Comparison of ENCODE assay signal across 15 cellular contexts in genomic region chr10:45809829-45810228, GRCh38. TPM values are rescaled to one million over a fixed set of nuclear protein-coding genes. Genes with fewer than 3 reads are reported as not detected.
DNase-seq lines count a peak whose midpoint lies in the region; ATAC-seq and TF ChIP-seq lines count a peak whose summit lies in the region.
"Had no signal": no experiment of that assay in that cellular context is flagged by ENCODE, and none has a peak within 500 bp of the region (broad histone marks: within the 10 kb centered on the region; RNA-seq: fewer than 3 reads in every experiment).

No MANE protein-coding gene starts in this region.

- H3K4ac ChIP-seq in mesendoderm (ENCODE audit: low read depth, low read length), result no peak overlapping the region

- H2AK5ac ChIP-seq in mesendoderm (ENCODE audit: low read length), result no peak overlapping the region

- no peak overlapping the region for H3K4me2 ChIP-seq in mesendoderm (ENCODE audit: low read length)

- no peak overlapping the region for H3K27ac Mint-ChIP-seq in activated CD8-positive, alpha-beta memory T cell treated with anti-CD3 and anti-CD28 coated beads, Interleukin-2, amount 10 ng/mL, durations not matched to agents 7 days and 5 days
- H3K27ac Mint-ChIP-seq: activated B cell treated with CpG ODN at 0.5 μM for 24 hours; activated T-cell treated with anti-CD3 and anti-CD28 coated beads, Interleukin-2, amount 50 U/mL, for 24 hours had no signal

- ATAC-seq in gastroesophageal sphincter, result no peak
- no peak for ATAC-seq in GM18868 (IDR thresholded peaks at IDR 0.05; ENCODE audit: unreplicated experiment)
- ATAC-seq in activated CD8-positive, alpha-beta memory T cell treated with anti-CD3 and anti-CD28 coated beads, Interleukin-2, amount 10 ng/mL, durations not matched to agents 7 days and 5 days, result no peak

- H3K27me3 ChIP-seq in WERI-Rb-1 (ENCODE audit: insufficient read depth, low read depth, severe bottlenecking) (no peaks in the 10 kb centered on the region), mesendoderm (ENCODE audit: insufficient read depth, low read length, poor library complexity) (no peaks in the 10 kb centered on the region), gastroesophageal sphincter (no peaks in the 10 kb centered on the region)

- peak; percentile 19 for DNase-seq in EL
- DNase-seq in Kasumi-1 (lab: John Stamatoyannopoulos, UW), result peak; percentile 16 to 17
- DNase-seq in WERI-Rb-1, result peak; percentile 49
- DNase-seq in mesendoderm, result peak; percentile 30
- no peak for DNase-seq in activated CD8-positive, alpha-beta memory T cell treated with anti-CD3 and anti-CD28 coated beads, Interleukin-2, amount 50 U/mL, for 48 hours
- DNase-seq in activated CD8-positive, alpha-beta memory T cell treated with anti-CD3 and anti-CD28 coated beads, Interleukin-2, amount 10 ng/mL, durations not matched to agents 7 days and 5 days, result no peak
- DNase-seq: activated B cell treated with CpG ODN at 0.5 μM for 24 hours; activated T-cell treated with anti-CD3 and anti-CD28 coated beads, Interleukin-2, amount 50 U/mL, for 24 hours; glutamatergic neuron; naive B cell; NCI-H1092; NCI-H446 treated with DMSO at 0.1 percent for 48 hours; Right ventricle myocardium superior had no signal

- H2BK120ac ChIP-seq in mesendoderm (ENCODE audit: low read depth, low read length), result no peak overlapping the region

- no peak overlapping the region for H3K18ac ChIP-seq in mesendoderm (ENCODE audit: low read length)

- no peaks in the 10 kb centered on the region for H3K36me3 Mint-ChIP-seq in activated CD8-positive, alpha-beta memory T cell treated with anti-CD3 and anti-CD28 coated beads, Interleukin-2, amount 10 ng/mL, durations not matched to agents 7 days and 5 days
- H3K36me3 Mint-ChIP-seq: naive B cell had no signal

- CTCF ChIA-PET in activated CD8-positive, alpha-beta memory T cell treated with anti-CD3 and anti-CD28 coated beads, Interleukin-2, amount 10 ng/mL, durations not matched to agents 7 days and 5 days (lab: Charles Lee), result no interaction called here

- no peaks in the 10 kb centered on the region for H3K9me3 ChIP-seq in WERI-Rb-1 (ENCODE audit: severe bottlenecking)
- no peaks in the 10 kb centered on the region for H3K9me3 ChIP-seq in gastroesophageal sphincter

- H2BK5ac ChIP-seq in mesendoderm (ENCODE audit: low read length), result no peak overlapping the region

- H3K36me3 ChIP-seq in WERI-Rb-1 (no peaks in the 10 kb centered on the region), mesendoderm (ENCODE audit: control insufficient read depth, insufficient read depth, low read length) (no peaks in the 10 kb centered on the region), gastroesophageal sphincter (no peaks in the 10 kb centered on the region)

- no peak overlapping the region for H2BK15ac ChIP-seq in mesendoderm (replicated peaks; ENCODE audit: low read depth)

- TF ChIP-seq POLR2A in gastroesophageal sphincter (IDR thresholded peaks at IDR 0.05), result no peak

- H3K27me3 Mint-ChIP-seq in activated CD8-positive, alpha-beta memory T cell treated with anti-CD3 and anti-CD28 coated beads, Interleukin-2, amount 10 ng/mL, durations not matched to agents 7 days and 5 days, result peaks cover 9% of the 10 kb centered on the region
- H3K27me3 Mint-ChIP-seq: activated B cell treated with CpG ODN at 0.5 μM for 24 hours; activated T-cell treated with anti-CD3 and anti-CD28 coated beads, Interleukin-2, amount 50 U/mL, for 24 hours had no signal

- no CpG with 5 or more reads among the region's 4 CpGs for WGBS in mesendoderm (ENCODE audit: extremely low coverage, insufficient coverage, low lambda C conversion rate)
- WGBS in gastroesophageal sphincter (ENCODE audit: low coverage in 1 of 2), 2 donors, result 71 to 74% methylated on average over 2 to 4 of the region's 4 CpGs

- H3K56ac ChIP-seq in mesendoderm (ENCODE audit: low read length), result no peak overlapping the region

- H3K79me2 ChIP-seq in mesendoderm (ENCODE audit: control insufficient read depth, insufficient read depth, low read length), result no peaks in the 10 kb centered on the region

- H3K4me3 Mint-ChIP-seq in activated CD8-positive, alpha-beta memory T cell treated with anti-CD3 and anti-CD28 coated beads, Interleukin-2, amount 10 ng/mL, durations not matched to agents 7 days and 5 days, result no peak overlapping the region
- H3K4me3 Mint-ChIP-seq: activated B cell treated with CpG ODN at 0.5 μM for 24 hours; activated T-cell treated with anti-CD3 and anti-CD28 coated beads, Interleukin-2, amount 50 U/mL, for 24 hours; naive B cell had no signal

- H3K4me1 Mint-ChIP-seq in activated CD8-positive, alpha-beta memory T cell treated with anti-CD3 and anti-CD28 coated beads, Interleukin-2, amount 10 ng/mL, durations not matched to agents 7 days and 5 days, result no peaks in the 10 kb centered on the region
- H3K4me1 Mint-ChIP-seq: activated B cell treated with CpG ODN at 0.5 μM for 24 hours, naive B cell had no signal

- no peaks in the 10 kb centered on the region for H3K4me1 ChIP-seq in mesendoderm (ENCODE audit: control insufficient read depth, low read depth, low read length)
- no peaks in the 10 kb centered on the region for H3K4me1 ChIP-seq in gastroesophageal sphincter

- TF ChIP-seq CTCF in WERI-Rb-1 (IDR thresholded peaks at IDR 0.05; ENCODE audit: low read depth, low read length) (peak; percentile 29; the same call in 1 of the 2 replicates), gastroesophageal sphincter (IDR thresholded peaks at IDR 0.05) (no peak)

- TF ChIP-seq EP300 in gastroesophageal sphincter (IDR thresholded peaks at IDR 0.05), result no peak

- no peak overlapping the region for H4K5ac ChIP-seq in mesendoderm (ENCODE audit: low read length)

- H3K79me1 ChIP-seq in mesendoderm (ENCODE audit: low read length), result no peaks in the 10 kb centered on the region

- no peak overlapping the region for H3K9ac ChIP-seq in mesendoderm (ENCODE audit: low read length)

- H4K8ac ChIP-seq in mesendoderm (ENCODE audit: low read depth, low read length), result no peak overlapping the region

- no peaks in the 10 kb centered on the region for H3K9me3 Mint-ChIP-seq in activated CD8-positive, alpha-beta memory T cell treated with anti-CD3 and anti-CD28 coated beads, Interleukin-2, amount 10 ng/mL, durations not matched to agents 7 days and 5 days (ENCODE audit: low read depth)
- H3K9me3 Mint-ChIP-seq: activated B cell treated with CpG ODN at 0.5 μM for 24 hours; activated T-cell treated with anti-CD3 and anti-CD28 coated beads, Interleukin-2, amount 50 U/mL, for 24 hours; naive B cell had no signal

- H3K23ac ChIP-seq in mesendoderm (ENCODE audit: low read length), result no peak overlapping the region

- H3K27ac ChIP-seq in WERI-Rb-1 (no peak overlapping the region), mesendoderm (ENCODE audit: low read depth, low read length) (no peak overlapping the region), gastroesophageal sphincter (no peak overlapping the region)

- H3K4me3 ChIP-seq in WERI-Rb-1 (ENCODE audit: low read depth, low read length) (no peak overlapping the region), mesendoderm (ENCODE audit: low read length) (no peak overlapping the region), gastroesophageal sphincter (no peak overlapping the region)

RNA-seq across cellular contexts. Expression of gene AGAP4, which starts 37.5 kb away (rescaled TPM):
- 8.4 TPM for polyA plus RNA-seq in mesendoderm (2013, experiment 1 of 2)
- 7.4 TPM for polyA plus RNA-seq in mesendoderm (2013, experiment 2 of 2)
- 10 to 100 TPM in 2 of 4 donors, 1 to 10 TPM in 2; 6.9 to 13.1 (median 9.6) TPM for total RNA-seq in gastroesophageal sphincter
- total RNA-seq in activated CD8-positive, alpha-beta memory T cell treated with anti-CD3 and anti-CD28 coated beads, Interleukin-2, amount 10 ng/mL, durations not matched to agents 7 days and 5 days, result 10 to 100 TPM; 20.7 to 22.0 TPM

Comparison
In these comparisons a context has a peak if more than half of its experiments do, and no peak if none do; other contexts are left out.
1. DNase-seq: peak in EL (single experiment), Kasumi-1 (2 of 2), WERI-Rb-1 (single experiment) and mesendoderm (single experiment); none in activated CD8-positive, alpha-beta memory T cell treated with anti-CD3 and anti-CD28 coated beads, Interleukin-2, amount 50 U/mL, for 48 hours (single experiment) and activated CD8-positive, alpha-beta memory T cell treated with anti-CD3 and anti-CD28 coated beads, Interleukin-2, amount 10 ng/mL, durations not matched to agents 7 days and 5 days (single experiment).